Comparison of ENCODE assay signal across 1 cellular context in the genomic region with DNA sequence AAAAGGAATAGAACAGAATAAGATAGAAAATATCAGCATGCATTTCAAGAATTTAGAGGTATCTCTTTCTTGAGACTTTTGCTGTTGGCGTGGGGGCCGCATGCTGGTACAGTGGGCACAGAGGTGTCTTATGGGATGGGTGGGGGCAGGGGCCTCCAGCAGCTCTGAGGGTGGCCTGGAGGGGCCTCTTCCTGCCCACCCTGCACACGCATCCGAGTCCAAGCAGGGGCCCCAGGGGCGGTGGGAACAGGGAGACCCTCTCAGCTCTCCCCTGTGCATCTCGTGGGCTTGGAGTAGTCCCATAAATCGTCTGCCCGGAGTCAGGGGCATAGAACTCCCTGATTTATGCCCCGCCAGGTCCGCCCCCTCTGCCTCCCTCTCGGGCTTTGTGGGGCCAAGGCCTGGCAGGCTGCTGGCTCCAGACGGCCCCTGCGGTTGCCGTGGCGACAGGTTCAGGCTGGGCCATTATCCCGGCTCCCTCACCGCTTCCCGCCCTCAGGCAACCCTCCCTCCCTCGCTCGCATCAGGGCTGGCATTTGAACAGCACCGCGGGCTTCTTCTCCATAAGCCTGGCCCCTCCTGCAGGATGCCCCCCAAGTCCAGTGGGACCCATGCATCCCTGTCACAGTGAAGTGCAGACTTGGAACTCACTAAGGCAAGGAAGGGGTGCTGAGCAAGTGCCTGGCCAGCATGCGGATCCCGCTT.
TF ChIP-seq lines count a peak whose summit lies in the region.

No MANE protein-coding gene starts in this region.

TF ChIP-seq in HEK293, 187 proteins besides CTCF, POLR2A, EP300 and RAD21 (continued from another document):
- TF ChIP-seq, protein P1, sequence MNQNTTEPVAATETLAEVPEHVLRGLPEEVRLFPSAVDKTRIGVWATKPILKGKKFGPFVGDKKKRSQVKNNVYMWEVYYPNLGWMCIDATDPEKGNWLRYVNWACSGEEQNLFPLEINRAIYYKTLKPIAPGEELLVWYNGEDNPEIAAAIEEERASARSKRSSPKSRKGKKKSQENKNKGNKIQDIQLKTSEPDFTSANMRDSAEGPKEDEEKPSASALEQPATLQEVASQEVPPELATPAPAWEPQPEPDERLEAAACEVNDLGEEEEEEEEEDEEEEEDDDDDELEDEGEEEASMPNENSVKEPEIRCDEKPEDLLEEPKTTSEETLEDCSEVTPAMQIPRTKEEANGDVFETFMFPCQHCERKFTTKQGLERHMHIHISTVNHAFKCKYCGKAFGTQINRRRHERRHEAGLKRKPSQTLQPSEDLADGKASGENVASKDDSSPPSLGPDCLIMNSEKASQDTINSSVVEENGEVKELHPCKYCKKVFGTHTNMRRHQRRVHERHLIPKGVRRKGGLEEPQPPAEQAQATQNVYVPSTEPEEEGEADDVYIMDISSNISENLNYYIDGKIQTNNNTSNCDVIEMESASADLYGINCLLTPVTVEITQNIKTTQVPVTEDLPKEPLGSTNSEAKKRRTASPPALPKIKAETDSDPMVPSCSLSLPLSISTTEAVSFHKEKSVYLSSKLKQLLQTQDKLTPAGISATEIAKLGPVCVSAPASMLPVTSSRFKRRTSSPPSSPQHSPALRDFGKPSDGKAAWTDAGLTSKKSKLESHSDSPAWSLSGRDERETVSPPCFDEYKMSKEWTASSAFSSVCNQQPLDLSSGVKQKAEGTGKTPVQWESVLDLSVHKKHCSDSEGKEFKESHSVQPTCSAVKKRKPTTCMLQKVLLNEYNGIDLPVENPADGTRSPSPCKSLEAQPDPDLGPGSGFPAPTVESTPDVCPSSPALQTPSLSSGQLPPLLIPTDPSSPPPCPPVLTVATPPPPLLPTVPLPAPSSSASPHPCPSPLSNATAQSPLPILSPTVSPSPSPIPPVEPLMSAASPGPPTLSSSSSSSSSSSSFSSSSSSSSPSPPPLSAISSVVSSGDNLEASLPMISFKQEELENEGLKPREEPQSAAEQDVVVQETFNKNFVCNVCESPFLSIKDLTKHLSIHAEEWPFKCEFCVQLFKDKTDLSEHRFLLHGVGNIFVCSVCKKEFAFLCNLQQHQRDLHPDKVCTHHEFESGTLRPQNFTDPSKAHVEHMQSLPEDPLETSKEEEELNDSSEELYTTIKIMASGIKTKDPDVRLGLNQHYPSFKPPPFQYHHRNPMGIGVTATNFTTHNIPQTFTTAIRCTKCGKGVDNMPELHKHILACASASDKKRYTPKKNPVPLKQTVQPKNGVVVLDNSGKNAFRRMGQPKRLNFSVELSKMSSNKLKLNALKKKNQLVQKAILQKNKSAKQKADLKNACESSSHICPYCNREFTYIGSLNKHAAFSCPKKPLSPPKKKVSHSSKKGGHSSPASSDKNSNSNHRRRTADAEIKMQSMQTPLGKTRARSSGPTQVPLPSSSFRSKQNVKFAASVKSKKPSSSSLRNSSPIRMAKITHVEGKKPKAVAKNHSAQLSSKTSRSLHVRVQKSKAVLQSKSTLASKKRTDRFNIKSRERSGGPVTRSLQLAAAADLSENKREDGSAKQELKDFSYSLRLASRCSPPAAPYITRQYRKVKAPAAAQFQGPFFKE (tag by site-specific recombination; IDR thresholded peaks at IDR 0.05; ENCODE audit: borderline replicate concordance): no peak
- TF ChIP-seq FEZF1 (tag by site-specific recombination; IDR thresholded peaks at IDR 0.05): peak; percentile 26
- TF ChIP-seq EGR2 (tag by site-specific recombination; IDR thresholded peaks at IDR 0.05; ENCODE audit: low read depth): peak; percentile 48; the same call in 1 of the 2 replicates
- peak; percentile 95 for TF ChIP-seq ZNF37A (tag by site-specific recombination; IDR thresholded peaks at IDR 0.05)
- TF ChIP-seq ZBTB17 (tag by site-specific recombination; IDR thresholded peaks at IDR 0.05): no peak
- peak; percentile 89 for TF ChIP-seq ZNF341 (tag by site-specific recombination; IDR thresholded peaks at IDR 0.05; ENCODE audit: low read depth)
- TF ChIP-seq, protein P2, sequence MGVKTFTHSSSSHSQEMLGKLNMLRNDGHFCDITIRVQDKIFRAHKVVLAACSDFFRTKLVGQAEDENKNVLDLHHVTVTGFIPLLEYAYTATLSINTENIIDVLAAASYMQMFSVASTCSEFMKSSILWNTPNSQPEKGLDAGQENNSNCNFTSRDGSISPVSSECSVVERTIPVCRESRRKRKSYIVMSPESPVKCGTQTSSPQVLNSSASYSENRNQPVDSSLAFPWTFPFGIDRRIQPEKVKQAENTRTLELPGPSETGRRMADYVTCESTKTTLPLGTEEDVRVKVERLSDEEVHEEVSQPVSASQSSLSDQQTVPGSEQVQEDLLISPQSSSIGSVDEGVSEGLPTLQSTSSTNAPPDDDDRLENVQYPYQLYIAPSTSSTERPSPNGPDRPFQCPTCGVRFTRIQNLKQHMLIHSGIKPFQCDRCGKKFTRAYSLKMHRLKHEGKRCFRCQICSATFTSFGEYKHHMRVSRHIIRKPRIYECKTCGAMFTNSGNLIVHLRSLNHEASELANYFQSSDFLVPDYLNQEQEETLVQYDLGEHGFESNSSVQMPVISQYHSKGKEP (tag by site-specific recombination; IDR thresholded peaks at IDR 0.05): no peak
- no peak for TF ChIP-seq ZNF514 (tag by site-specific recombination; IDR thresholded peaks at IDR 0.05)
- TF ChIP-seq ZNF621 (tag by site-specific recombination; IDR thresholded peaks at IDR 0.05): no peak
- peak; percentile 24 for TF ChIP-seq ZIC2 (tag by site-specific recombination; IDR thresholded peaks at IDR 0.05)
- TF ChIP-seq ZNF558 (tag by site-specific recombination; IDR thresholded peaks at IDR 0.05): no peak
- TF ChIP-seq KLF10 (tag by site-specific recombination; IDR thresholded peaks at IDR 0.05): no peak
- TF ChIP-seq ZBTB48 (tag by site-specific recombination; IDR thresholded peaks at IDR 0.05): peak; percentile 59; the same call in 1 of the 2 replicates
- TF ChIP-seq ZFHX2 (tag by site-specific recombination; conservative IDR thresholded peaks at IDR 0.05): peak; percentile 66
- TF ChIP-seq, protein P3, sequence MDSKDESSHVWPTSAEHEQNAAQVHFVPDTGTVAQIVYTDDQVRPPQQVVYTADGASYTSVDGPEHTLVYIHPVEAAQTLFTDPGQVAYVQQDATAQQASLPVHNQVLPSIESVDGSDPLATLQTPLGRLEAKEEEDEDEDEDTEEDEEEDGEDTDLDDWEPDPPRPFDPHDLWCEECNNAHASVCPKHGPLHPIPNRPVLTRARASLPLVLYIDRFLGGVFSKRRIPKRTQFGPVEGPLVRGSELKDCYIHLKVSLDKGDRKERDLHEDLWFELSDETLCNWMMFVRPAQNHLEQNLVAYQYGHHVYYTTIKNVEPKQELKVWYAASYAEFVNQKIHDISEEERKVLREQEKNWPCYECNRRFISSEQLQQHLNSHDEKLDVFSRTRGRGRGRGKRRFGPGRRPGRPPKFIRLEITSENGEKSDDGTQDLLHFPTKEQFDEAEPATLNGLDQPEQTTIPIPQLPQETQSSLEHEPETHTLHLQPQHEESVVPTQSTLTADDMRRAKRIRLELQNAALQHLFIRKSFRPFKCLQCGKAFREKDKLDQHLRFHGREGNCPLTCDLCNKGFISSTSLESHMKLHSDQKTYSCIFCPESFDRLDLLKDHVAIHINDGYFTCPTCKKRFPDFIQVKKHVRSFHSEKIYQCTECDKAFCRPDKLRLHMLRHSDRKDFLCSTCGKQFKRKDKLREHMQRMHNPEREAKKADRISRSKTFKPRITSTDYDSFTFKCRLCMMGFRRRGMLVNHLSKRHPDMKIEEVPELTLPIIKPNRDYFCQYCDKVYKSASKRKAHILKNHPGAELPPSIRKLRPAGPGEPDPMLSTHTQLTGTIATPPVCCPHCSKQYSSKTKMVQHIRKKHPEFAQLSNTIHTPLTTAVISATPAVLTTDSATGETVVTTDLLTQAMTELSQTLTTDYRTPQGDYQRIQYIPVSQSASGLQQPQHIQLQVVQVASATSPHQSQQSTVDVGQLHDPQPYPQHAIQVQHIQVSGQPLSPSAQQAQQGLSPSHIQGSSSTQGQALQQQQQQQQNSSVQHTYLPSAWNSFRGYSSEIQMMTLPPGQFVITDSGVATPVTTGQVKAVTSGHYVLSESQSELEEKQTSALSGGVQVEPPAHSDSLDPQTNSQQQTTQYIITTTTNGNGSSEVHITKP (tag by site-specific recombination; IDR thresholded peaks at IDR 0.05): peak; percentile 85
- 0 out of 2 replicates have a peak, but pooled peaks have one; percentile 44 for TF ChIP-seq ZFP69B (tag by site-specific recombination; IDR thresholded peaks at IDR 0.05)
